In genomic region chr9:128628471-128629048, GRCh38 we compare ENCODE assay signal across 9 cellular contexts. TPM values are rescaled to one million over a fixed set of nuclear protein-coding genes. Genes with fewer than 3 reads are reported as not detected.
DNase-seq lines count a peak whose midpoint lies in the region; ATAC-seq and TF ChIP-seq lines count a peak whose summit lies in the region.
"Had no signal": no experiment of that assay in that cellular context is flagged by ENCODE, and none has a peak within 500 bp of the region (broad histone marks: within the 10 kb centered on the region; RNA-seq: fewer than 3 reads in every experiment).

No MANE protein-coding gene starts in this region.

- ATAC-seq in body of pancreas, result peak; percentile 39
- ATAC-seq in HG03457 (IDR thresholded peaks at IDR 0.05; ENCODE audit: unreplicated experiment), result no peak
- no peak for ATAC-seq in HG03108 (IDR thresholded peaks at IDR 0.05; ENCODE audit: unreplicated experiment)
- ATAC-seq in HG03460 (IDR thresholded peaks at IDR 0.05; ENCODE audit: unreplicated experiment), result no peak

- H3K4me3 ChIP-seq in GM23248, result no peak overlapping the region
- H3K4me3 ChIP-seq in body of pancreas, result no peak overlapping the region
- no peak overlapping the region for H3K4me3 ChIP-seq in spleen

- intact Hi-C loops in body of pancreas (cut with DNase I) (no loop called here), spleen (cut with DNase I; ENCODE audit: low total_unique reads) (no loop called here)

- H2AFZ ChIP-seq in GM23248, result no peak overlapping the region

- in situ Hi-C loops in GM23248 (cut with MboI), result no loop called here

- no peak overlapping the region for H3K9ac ChIP-seq in GM23248

- H3K9me2 ChIP-seq in GM23248 (ENCODE audit: insufficient read depth), result no peaks in the 10 kb centered on the region

- H3K27ac ChIP-seq in GM23248, result no peak overlapping the region
- H3K27ac ChIP-seq in body of pancreas, result peak overlapping the region in 1 of 4 donors; percentile 16
- peak overlapping the region in 5 of 8 donors; percentile 3 to 48 (median 6) for H3K27ac ChIP-seq in spleen

- TF ChIP-seq POLR2A in body of pancreas (IDR thresholded peaks at IDR 0.05) (no peak), spleen (IDR thresholded peaks at IDR 0.05) (no peak)

- peaks cover 41% of the 10 kb centered on the region for H3F3A ChIP-seq in GM23248 (ENCODE audit: insufficient read depth)

- H3K9me3 ChIP-seq in GM23248 (ENCODE audit: low read depth) (no peaks in the 10 kb centered on the region), body of pancreas (no peaks in the 10 kb centered on the region), spleen (no peaks in the 10 kb centered on the region)

- WGBS in GM23248 (ENCODE audit: low coverage in 1 of 2, low lambda C conversion rate in 2 of 2, missing lambda C conversion rate in 2 of 2), 2 experiments, result 64 to 66% methylated on average over 17 of the region's 17 CpGs
- WGBS in body of pancreas, 2 donors, result 84 to 87% methylated on average over 6 to 17 of the region's 17 CpGs
- 78 to 87% (median 86%) methylated on average over 11 to 17 of the region's 17 CpGs for WGBS in spleen, 5 donors

- H3K4me1 ChIP-seq in GM23248 (ENCODE audit: insufficient read depth) (no peaks in the 10 kb centered on the region), body of pancreas (peaks cover 4% of the 10 kb centered on the region), spleen (peaks cover 0 to 47% (median 25%) of the 10 kb centered on the region in 6 donors)

- TF ChIP-seq CTCF in body of pancreas (IDR thresholded peaks at IDR 0.05) (no peak), spleen (IDR thresholded peaks at IDR 0.05 in 8 of 11, conservative IDR thresholded peaks at IDR 0.05 in 3 of 11) (no peak)

- H3K36me3 ChIP-seq in GM23248 (ENCODE audit: low read depth) (peaks cover 69% of the 10 kb centered on the region; the same call in 1 of the 2 replicates), body of pancreas (replicated peaks in 1 of 2; ENCODE audit: insufficient read depth in 1 of 2, low read depth in 2 of 2) (peaks cover 0 to 42% of the 10 kb centered on the region in 2 donors), spleen (peaks cover 15 to 100% (median 99%) of the 10 kb centered on the region in 6 donors)

- DNase-seq in GM23248, result peak; percentile 28
- peak in 3 of 4 donors; percentile 35 to 50 (median 44) for DNase-seq in body of pancreas
- DNase-seq in hippocampal formation (lab: John Stamatoyannopoulos, UW), result peak; percentile 19 to 24
- peak; percentile 68 for DNase-seq in spleen
- no peak for DNase-seq in NCI-H1436 treated with DMSO at 0.1 percent for 48 hours (lab: John Stamatoyannopoulos, UW)
- DNase-seq: NCI-H1417 had no signal

- no peaks in the 10 kb centered on the region for H4K20me1 ChIP-seq in GM23248 (ENCODE audit: insufficient read depth)

- H3K79me2 ChIP-seq in GM23248 (ENCODE audit: insufficient read depth), result no peaks in the 10 kb centered on the region

- no peak overlapping the region for H3K4me2 ChIP-seq in GM23248 (ENCODE audit: unreplicated experiment)

- H3K27me3 ChIP-seq in GM23248 (replicated peaks; ENCODE audit: insufficient read depth), result no peaks in the 10 kb centered on the region
- H3K27me3 ChIP-seq in body of pancreas, result no peaks in the 10 kb centered on the region
- no peaks in the 10 kb centered on the region for H3K27me3 ChIP-seq in spleen (replicated peaks in 1 of 7)

RNA-seq across cellular contexts. Expression of gene DYNC2I2, which starts 28.1 kb away (rescaled TPM):
- 64.5 and 93.1 TPM in 2 replicates for total RNA-seq in GM23248 (2014; rRNA removed; shearing (Covaris generic))
- polyA plus RNA-seq in GM23248 (2016; fragmentation: Nextera tagmentation; extraction: Ambion mirVana), result 58.8 and 60.8 TPM in 2 replicates
- total RNA-seq in body of pancreas, result 10 to 100 TPM; 58.1 to 62.3 TPM
- 10 to 100 TPM; 19.0 to 38.0 (median 25.8) TPM for total RNA-seq in spleen
- 10 to 100 TPM; 40.6 to 61.6 (median 53.8) TPM for polyA plus RNA-seq in spleen
